Comparison of ENCODE assay signal across 10 cellular contexts in the genomic region with DNA sequence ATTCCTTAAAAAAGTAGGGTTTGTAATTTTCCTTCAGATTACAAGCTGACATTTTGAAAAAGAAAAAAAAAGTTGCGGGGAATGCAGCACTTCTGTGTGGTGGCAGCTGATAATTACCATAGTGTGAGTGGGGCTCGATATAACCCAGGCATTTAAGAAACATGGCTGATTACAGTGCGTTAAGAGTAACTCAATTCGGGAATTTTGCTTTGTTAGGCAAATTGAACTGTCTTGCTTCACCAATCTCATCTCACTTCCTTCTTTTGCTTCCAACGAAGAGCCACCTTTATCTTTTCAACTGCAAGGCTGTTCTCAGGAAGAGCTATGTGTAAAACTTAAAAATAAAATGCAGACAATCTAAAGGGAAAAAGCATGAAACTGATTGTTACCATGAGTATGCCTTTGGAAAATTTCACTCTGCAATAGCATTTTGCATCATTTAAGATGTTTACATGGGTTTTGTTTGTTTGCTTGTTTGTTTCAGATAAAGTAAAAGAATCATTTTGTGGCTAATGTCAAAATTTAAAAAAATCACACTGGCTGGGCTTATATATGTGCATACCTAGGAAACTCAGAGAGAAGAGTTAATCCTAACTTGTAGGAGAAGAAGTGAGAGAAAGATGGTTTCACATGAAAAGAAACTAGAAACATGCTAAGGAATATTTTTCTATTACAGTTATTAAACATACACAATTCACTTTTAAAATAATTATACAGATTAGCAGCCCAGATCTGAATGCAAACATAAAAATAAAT.
DNase-seq lines count a peak whose midpoint lies in the region; ATAC-seq and TF ChIP-seq lines count a peak whose summit lies in the region.
"Had no signal": no experiment of that assay in that cellular context is flagged by ENCODE, and none has a peak within 500 bp of the region (broad histone marks: within the 10 kb centered on the region; RNA-seq: fewer than 3 reads in every experiment).

No MANE protein-coding gene starts in this region.

- DNase-seq in GM06990 (ENCODE audit: extremely low read depth, insufficient read length) (peak; percentile 14), dorsolateral prefrontal cortex (no peak), Peyer's patch (no peak), middle frontal gyrus (ENCODE audit: extremely low spot score, low spot score) (no peak), NCI-H748 (lab: John Stamatoyannopoulos, UW; ENCODE audit: unreplicated experiment) (no peak)
- DNase-seq: NCI-H345 had no signal

- peak overlapping the region in 35 of 59 donors; percentile 2 to 65 (median 39) for H3K27ac ChIP-seq in dorsolateral prefrontal cortex
- H3K27ac ChIP-seq in Peyer's patch: no peak overlapping the region
- H3K27ac ChIP-seq: prostate gland had no signal

- intact Hi-C loops in dorsolateral prefrontal cortex (cut with DNase I): no loop called here

- TF ChIP-seq CTCF in GM06990 (IDR thresholded peaks at IDR 0.05; ENCODE audit: insufficient read depth, low read length, poor library complexity, severe bottlenecking) (no peak), dorsolateral prefrontal cortex (IDR thresholded peaks at IDR 0.05 in 54 of 56, conservative IDR thresholded peaks at IDR 0.05 in 2 of 56; ENCODE audit: low read depth in 1 of 56, partially characterized antibody in 56 of 56) (no peak), Peyer's patch (IDR thresholded peaks at IDR 0.05) (no peak)

- peak; percentile 60 for ATAC-seq in GM21717 (IDR thresholded peaks at IDR 0.05; ENCODE audit: unreplicated experiment)
- peak; percentile 47 for ATAC-seq in HG03460 (IDR thresholded peaks at IDR 0.05; ENCODE audit: unreplicated experiment)
- ATAC-seq in HG03025 (IDR thresholded peaks at IDR 0.05; ENCODE audit: low FRiP score, unreplicated experiment): no peak

- no peaks in the 10 kb centered on the region for H3K9me3 ChIP-seq in Peyer's patch
- H3K9me3 ChIP-seq: prostate gland had no signal

- H3K27me3 ChIP-seq in GM06990 (replicated peaks; ENCODE audit: control insufficient read depth, insufficient read depth, low read length) (no peaks in the 10 kb centered on the region), dorsolateral prefrontal cortex (no peaks in the 10 kb centered on the region), Peyer's patch (no peaks in the 10 kb centered on the region)

- no peaks in the 10 kb centered on the region for H3K4me1 ChIP-seq in Peyer's patch
- H3K4me1 ChIP-seq: prostate gland had no signal

- H3K4me3 ChIP-seq in GM06990 (replicated peaks; ENCODE audit: low read depth, low read length): no peak overlapping the region
- no peak overlapping the region for H3K4me3 ChIP-seq in dorsolateral prefrontal cortex
- no peak overlapping the region for H3K4me3 ChIP-seq in Peyer's patch
- H3K4me3 ChIP-seq: prostate gland had no signal

- no peak for TF ChIP-seq POLR2A in Peyer's patch (IDR thresholded peaks at IDR 0.05)

- no peaks in the 10 kb centered on the region for H3K36me3 ChIP-seq in GM06990 (ENCODE audit: control insufficient read depth, insufficient read depth, low read length)
- no peaks in the 10 kb centered on the region for H3K36me3 ChIP-seq in Peyer's patch
- H3K36me3 ChIP-seq: prostate gland had no signal

Comparison
In these comparisons a context has a peak if more than half of its experiments do, and no peak if none do; other contexts are left out.
1. H3K27ac ChIP-seq: peak in dorsolateral prefrontal cortex (35 of 59); none in Peyer's patch (0 of 4).